In genomic region chr13:109329175-109329574, GRCh38 we compare ENCODE assay signal across 3 cellular contexts.
"Had no signal": no experiment of that assay in that cellular context is flagged by ENCODE, and none has a peak within 500 bp of the region (broad histone marks: within the 10 kb centered on the region; RNA-seq: fewer than 3 reads in every experiment).

No MANE protein-coding gene starts in this region.

- DNase-seq: GDM1, GF-D8 had no signal

- H3K4me3 ChIP-seq: GM12878 had no signal

- ATAC-seq: GM12878 had no signal
